ENCODE assay signal across 8 cellular contexts in genomic region chr1:93846151-93846928, GRCh38. TPM values are rescaled to one million over a fixed set of nuclear protein-coding genes. Genes with fewer than 3 reads are reported as not detected.
DNase-seq lines count a peak whose midpoint lies in the region; ATAC-seq and TF ChIP-seq lines count a peak whose summit lies in the region.

No MANE protein-coding gene starts in this region.

- peak overlapping the region; percentile 90 for H3K4me2 ChIP-seq in GM23338

- H3K4me1 ChIP-seq in GM23338 (ENCODE audit: insufficient read depth) (no peaks in the 10 kb centered on the region; the same call in 1 of the 2 replicates), SJSA1 (replicated peaks) (peaks cover 31% of the 10 kb centered on the region), gastroesophageal sphincter (peaks cover 0 to 36% (median 13%) of the 10 kb centered on the region in 3 donors), neutrophil (ENCODE audit: control insufficient read depth in 1 of 2, insufficient read depth in 1 of 2, low read depth in 1 of 2, low read length in 1 of 2) (peaks cover 21 to 24% of the 10 kb centered on the region in 2 experiments)

- peaks cover 18% of the 10 kb centered on the region for H3K9me3 Mint-ChIP-seq in GM23338
- H3K9me3 Mint-ChIP-seq in activated naive CD4-positive, alpha-beta T cell treated with anti-CD3 and anti-CD28 coated beads for 36 hours: peaks cover 4% of the 10 kb centered on the region

- intact Hi-C loops in activated naive CD4-positive, alpha-beta T cell treated with anti-CD3 and anti-CD28 coated beads for 36 hours (cut with micrococcal nuclease): loop anchor here (1.0 to 10.0 kb wide), 10 partner anchors 89 to 1362 kb away; partner anchors contain the start of genes CCDC18, DIPK1A, DR1 and GFI1

- no peak overlapping the region for H3K27ac Mint-ChIP-seq in GM23338
- peak overlapping the region; percentile 92 for H3K27ac Mint-ChIP-seq in activated naive CD4-positive, alpha-beta T cell treated with anti-CD3 and anti-CD28 coated beads for 36 hours

- no peaks in the 10 kb centered on the region for H4K20me1 ChIP-seq in GM23338 (replicated peaks; ENCODE audit: insufficient read depth)

- TF ChIP-seq CTCF in GM23338 (conservative IDR thresholded peaks at IDR 0.05; ENCODE audit: low read depth in 2 of 2) (no peak), gastroesophageal sphincter (IDR thresholded peaks at IDR 0.05) (peak in 3 of 4 experiments; percentile 54 to 62 (median 55)), neutrophil (IDR thresholded peaks at IDR 0.05) (peak; percentile 13)

- H3K36me3 ChIP-seq in GM23338 (ENCODE audit: insufficient read depth) (no peaks in the 10 kb centered on the region), SJSA1 (peaks cover 8% of the 10 kb centered on the region; the same call in 1 of the 2 replicates), gastroesophageal sphincter (no peaks in the 10 kb centered on the region), neutrophil (no peaks in the 10 kb centered on the region)

- TF ChIP-seq EP300 in gastroesophageal sphincter (IDR thresholded peaks at IDR 0.05): no peak

- peak; percentile 85 for DNase-seq in G401 (ENCODE audit: low spot score)
- peak; percentile 94 for DNase-seq in GM23338 (ENCODE audit: low spot score)
- DNase-seq in LHCN-M2 (ENCODE audit: low read depth): peak; percentile 80
- DNase-seq in SJSA1 (ENCODE audit: low read depth in 1 of 2, low spot score in 2 of 2): peak; percentile 90
- DNase-seq in activated naive CD4-positive, alpha-beta T cell treated with anti-CD3 and anti-CD28 coated beads for 36 hours: peak; percentile 75
- peak; percentile 30 to 97 (median 85) for DNase-seq in substantia nigra (lab: John Stamatoyannopoulos, UW)

- peaks cover 4% of the 10 kb centered on the region; the same call in 1 of the 2 replicates for H3F3A ChIP-seq in GM23338 (replicated peaks; ENCODE audit: low read depth)

- H3K27ac ChIP-seq in GM23338 (ENCODE audit: low read depth) (0 out of 2 replicates have a peak overlapping the region, but pooled peaks have one; percentile 34), SJSA1 (peak overlapping the region; percentile 84), gastroesophageal sphincter (peak overlapping the region; percentile 91 to 99 (median 98)), neutrophil (peak overlapping the region; percentile 41), substantia nigra (ENCODE audit: low read depth, low read length, poor library complexity, severe bottlenecking) (peak overlapping the region; percentile 88)

- peaks cover 16% of the 10 kb centered on the region for H3K27me3 Mint-ChIP-seq in GM23338 (ENCODE audit: insufficient read depth, low read depth, poor library complexity)
- H3K27me3 Mint-ChIP-seq in activated naive CD4-positive, alpha-beta T cell treated with anti-CD3 and anti-CD28 coated beads for 36 hours (ENCODE audit: low read depth): no peaks in the 10 kb centered on the region

- H3K79me2 ChIP-seq in GM23338 (replicated peaks; ENCODE audit: insufficient read depth): no peaks in the 10 kb centered on the region

- H3K4me1 Mint-ChIP-seq in GM23338: peaks cover 13% of the 10 kb centered on the region
- peaks cover 21% of the 10 kb centered on the region for H3K4me1 Mint-ChIP-seq in activated naive CD4-positive, alpha-beta T cell treated with anti-CD3 and anti-CD28 coated beads for 36 hours (ENCODE audit: low read depth)

- ATAC-seq in GM23338 (peak; percentile 76), gastroesophageal sphincter (peak; percentile 70)

- CTCF ChIA-PET in activated naive CD4-positive, alpha-beta T cell treated with anti-CD3 and anti-CD28 coated beads for 36 hours (lab: Charles Lee): interaction anchor here (0.6 to 5.2 kb wide), 6 partner anchors 27 to 542 kb away, joined by 3 to 101 read pairs (median 4); no protein-coding TSS in a partner anchor

- H3K4me3 ChIP-seq in GM23338 (peak overlapping the region; percentile 84), SJSA1 (peak overlapping the region; percentile 81), gastroesophageal sphincter (peak overlapping the region; percentile 76 to 89), neutrophil (ENCODE audit: low read depth in 1 of 2, low read length in 1 of 2) (peak overlapping the region; percentile 68 to 75)

- H3K9me2 ChIP-seq in GM23338 (ENCODE audit: insufficient read depth): no peaks in the 10 kb centered on the region

- H3K27me3 ChIP-seq in GM23338 (ENCODE audit: insufficient read depth) (no peaks in the 10 kb centered on the region), SJSA1 (replicated peaks) (no peaks in the 10 kb centered on the region), gastroesophageal sphincter (no peaks in the 10 kb centered on the region), neutrophil (peaks cover 46% of the 10 kb centered on the region)

- peak overlapping the region; percentile 91 for H3K4me3 Mint-ChIP-seq in GM23338
- peak overlapping the region; percentile 87 for H3K4me3 Mint-ChIP-seq in activated naive CD4-positive, alpha-beta T cell treated with anti-CD3 and anti-CD28 coated beads for 36 hours

- peaks cover 17% of the 10 kb centered on the region for H3K36me3 Mint-ChIP-seq in GM23338 (ENCODE audit: low read depth)
- H3K36me3 Mint-ChIP-seq in activated naive CD4-positive, alpha-beta T cell treated with anti-CD3 and anti-CD28 coated beads for 36 hours (ENCODE audit: low read depth): peaks cover 2% of the 10 kb centered on the region

- in situ Hi-C loops in G401 (cut with HindIII; ENCODE audit: low sequenced_read_pairs): no loop called here

- H3K9me3 ChIP-seq in SJSA1 (replicated peaks): no peaks in the 10 kb centered on the region
- no peaks in the 10 kb centered on the region for H3K9me3 ChIP-seq in gastroesophageal sphincter
- H3K9me3 ChIP-seq in neutrophil: no peaks in the 10 kb centered on the region

- peak; percentile 52 to 67 for TF ChIP-seq POLR2A in gastroesophageal sphincter (IDR thresholded peaks at IDR 0.05)

- peak overlapping the region; percentile 82 for H2AFZ ChIP-seq in GM23338

- 0% methylated on average over 8 of the region's 81 CpGs; no CpG with 5 or more reads in 1 of the 2 donors for WGBS in gastroesophageal sphincter (ENCODE audit: low coverage in 1 of 2), 2 donors

TF ChIP-seq in GM23338, 12 proteins besides CTCF, POLR2A, EP300 and RAD21:
- TF ChIP-seq CREB1 (CRISPR knock-in tag; IDR thresholded peaks at IDR 0.05; ENCODE audit: low read depth) (0 out of 2 replicates have a peak, but pooled peaks have one; percentile 15), POLR2AphosphoS5 (IDR thresholded peaks at IDR 0.05; ENCODE audit: low read depth) (peak; percentile 70), STAT1 (IDR thresholded peaks at IDR 0.05; ENCODE audit: unreplicated experiment) (no peak), JUNB (IDR thresholded peaks at IDR 0.05; ENCODE audit: unreplicated experiment) (no peak)

RNA-seq across cellular contexts. Expression of gene DNTTIP2, which starts 32.7 kb away (rescaled TPM):
- total RNA-seq in G401 (2014; rRNA removed; shearing (Covaris generic)): 16.7 and 24.8 TPM in 2 replicates
- total RNA-seq in GM23338 (2014; rRNA removed; shearing (Covaris generic)): 48.1 and 55.5 TPM in 2 replicates
- polyA plus RNA-seq in GM23338 (2016; fragmentation: Nextera tagmentation; extraction: Ambion mirVana): 80.2 and 91.3 TPM in 2 replicates
- 39.2 and 42.5 TPM in 2 replicates for total RNA-seq in LHCN-M2 (2014; rRNA removed)
- 24.4 TPM for polyA plus RNA-seq in LHCN-M2 (2012)
- 35.6 and 40.1 TPM in 2 replicates for total RNA-seq in SJSA1 (2014; rRNA removed; shearing (Covaris generic))
- total RNA-seq in activated naive CD4-positive, alpha-beta T cell treated with anti-CD3 and anti-CD28 coated beads for 36 hours: 10 to 100 TPM; 58.5 to 64.5 TPM
- total RNA-seq in gastroesophageal sphincter: 10 to 100 TPM; 30.6 to 42.2 (median 40.3) TPM

Comparison
In these comparisons a context has a peak if more than half of its experiments do, and no peak if none do; other contexts are left out.
1. Peak in every context shown above with its lines: DNase-seq, ATAC-seq, H3K4me3 ChIP-seq and H3K27ac ChIP-seq.
2. H3K27ac ChIP-seq: peak in every context shown above with its lines; median percentile 98 in gastroesophageal sphincter; 88 in substantia nigra; 84 in SJSA1; 41 in neutrophil; 34 in GM23338.
3. CTCF ChIP-seq: peak in gastroesophageal sphincter (3 of 4) and neutrophil (single experiment); none in GM23338 (0 of 2).